ENCODE assay signal across 16 cellular contexts in the genomic region with DNA sequence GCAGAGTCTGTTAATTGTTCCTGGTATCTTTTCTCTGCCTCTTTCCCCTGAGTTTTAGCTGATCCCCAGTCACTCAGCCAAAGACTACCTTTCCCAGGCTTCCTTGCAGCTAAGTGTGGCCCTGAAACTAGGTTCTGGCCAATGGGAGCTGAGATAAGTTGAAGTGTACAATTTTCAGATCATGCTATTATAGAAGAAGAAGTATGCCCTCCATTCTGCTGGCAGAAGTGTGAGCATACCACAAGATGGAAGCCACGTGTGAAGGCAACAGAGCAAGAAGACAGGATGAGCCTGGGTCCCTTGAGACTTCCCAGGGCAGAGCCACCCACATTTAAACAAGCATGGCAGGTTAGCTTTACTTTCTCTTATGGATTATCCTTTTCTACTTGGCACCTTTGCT.
DNase-seq lines count a peak whose midpoint lies in the region; ATAC-seq, FAIRE-seq and TF ChIP-seq lines count a peak whose summit lies in the region.
"Had no signal": no experiment of that assay in that cellular context is flagged by ENCODE, and none has a peak within 500 bp of the region (broad histone marks: within the 10 kb centered on the region; RNA-seq: fewer than 3 reads in every experiment).

No MANE protein-coding gene starts in this region.

- intact Hi-C loops in GM12878 (cut with micrococcal nuclease; ENCODE audit: unreplicated experiment) (no loop called here), body of pancreas (cut with DNase I) (no loop called here)

- H3K4me1 Mint-ChIP-seq in type B pancreatic cell (ENCODE audit: unreplicated experiment) = peaks cover 4% of the 10 kb centered on the region

- peak; percentile 30 for DNase-seq in GM12878 (ENCODE audit: low read depth, low spot score)
- no peak for DNase-seq in body of pancreas
- no peak for DNase-seq in activated CD4-positive, alpha-beta T cell treated with anti-CD3 and anti-CD28 coated beads, Interleukin-2, amount 50 U/mL, for 48 hours
- no peak for DNase-seq in type B pancreatic cell (ENCODE audit: extremely low spot score, unreplicated experiment)
- no peak for DNase-seq in NCI-H2227 (lab: John Stamatoyannopoulos, UW; ENCODE audit: unreplicated experiment)
- DNase-seq: activated CD4-positive, alpha-beta memory T cell treated with anti-CD3 and anti-CD28 coated beads for 36 hours; NCI-H2029 treated with DMSO at 0.1 percent for 48 hours; T-helper 1 cell had no signal

- H3K4me3 ChIP-seq in GM12878 (no peak overlapping the region), body of pancreas (no peak overlapping the region)
- H3K4me3 ChIP-seq: skin epidermis had no signal

- 0% methylated on average over 1 of the region's 1 CpG for WGBS in GM12878 (ENCODE audit: insufficient coverage, insufficient replicate concordance, low lambda C conversion rate, missing lambda C conversion rate)
- WGBS in body of pancreas, 2 donors = 58 to 68% methylated on average over 1 of the region's 1 CpG

- CTCF ChIA-PET in GM12878 (lab: Yijun Ruan, JAX) = interaction anchor here (1.1 to 1.3 kb wide), 3 partner anchors 21 to 756 kb away, joined by 3 to 4 read pairs (median 3); no protein-coding TSS in a partner anchor

- peak overlapping the region; percentile 37 for H2AFZ ChIP-seq in GM12878 (ENCODE audit: control insufficient read depth, low read depth, low read length)

- BruUV-seq in GM12878 (replicated peaks; lab: Mats Ljungman, UMichigan) = no TSS peak

- no peak overlapping the region for H3K4me2 ChIP-seq in GM12878 (ENCODE audit: control insufficient read depth, insufficient read depth)

- no peaks in the 10 kb centered on the region for H3K36me3 ChIP-seq in GM12878 (ENCODE audit: control insufficient read depth in 2 of 2, insufficient read depth in 2 of 2, low read length in 1 of 2)
- no peaks in the 10 kb centered on the region for H3K36me3 ChIP-seq in body of pancreas (replicated peaks in 1 of 2; ENCODE audit: insufficient read depth in 1 of 2, low read depth in 2 of 2)

- no peak overlapping the region for H3K9ac ChIP-seq in GM12878 (ENCODE audit: control insufficient read depth, insufficient read depth, low read length)

- in situ Hi-C loops in GM12878 (cut with MboI) = no loop called here

- peaks cover under 1 to 2% of the 10 kb centered on the region in 2 experiments; a peak in 1 of 4 replicates for H3K27me3 ChIP-seq in GM12878 (replicated peaks in 1 of 2; ENCODE audit: control insufficient read depth in 2 of 2, insufficient read depth in 2 of 2, low read length in 1 of 2)
- H3K27me3 ChIP-seq in body of pancreas = no peaks in the 10 kb centered on the region

- H3K9me3 ChIP-seq in GM12878 (replicated peaks; ENCODE audit: control insufficient read depth, insufficient read depth, low read length) = no peaks in the 10 kb centered on the region; the same call in 2 of the 3 replicates
- no peaks in the 10 kb centered on the region for H3K9me3 ChIP-seq in body of pancreas

- peak; percentile 56 for FAIRE-seq in GM12878 (lab: Jason Lieb, UNC)
- FAIRE-seq: colon, HepG2, islet of Langerhans had no signal

- POLR2A ChIA-PET in GM12878 (lab: Charles Lee) = no interaction called here

- SMC1A ChIA-PET in GM12878 (lab: Charles Lee; ENCODE audit: uncharacterized antibody, unreplicated experiment) = interaction anchor here (0.8 to 1.6 kb wide), 3 partner anchors 9 to 26 kb away, joined by 3 read pairs; no protein-coding TSS in a partner anchor

- ATAC-seq in GM18520 (IDR thresholded peaks at IDR 0.05; ENCODE audit: unreplicated experiment) (peak; percentile 45), GM21515 (IDR thresholded peaks at IDR 0.05; ENCODE audit: unreplicated experiment) (peak; percentile 75), HG03135 (IDR thresholded peaks at IDR 0.05; ENCODE audit: unreplicated experiment) (peak; percentile 87), GM12878 (peak; percentile 96), body of pancreas (no peak)
- ATAC-seq: HepG2 had no signal

- TF ChIP-seq RAD21 in GM12878 (IDR thresholded peaks at IDR 0.05; ENCODE audit: insufficient read depth, low read depth, low read length) = no peak

- peaks cover 6% of the 10 kb centered on the region for H3K9me3 Mint-ChIP-seq in type B pancreatic cell
- H3K9me3 Mint-ChIP-seq: activated CD4-positive, alpha-beta memory T cell treated with anti-CD3 and anti-CD28 coated beads for 36 hours had no signal

- H3K27me3 Mint-ChIP-seq in type B pancreatic cell = peaks cover 7% of the 10 kb centered on the region

- RAD21 ChIA-PET in GM12878 (lab: Charles Lee; ENCODE audit: unreplicated experiment) = no interaction called here

- no peaks in the 10 kb centered on the region for H3K4me1 ChIP-seq in GM12878 (ENCODE audit: control insufficient read depth, insufficient read depth, low read length)
- H3K4me1 ChIP-seq in body of pancreas = no peaks in the 10 kb centered on the region

- no peak for TF ChIP-seq CTCF in GM12878 (IDR thresholded peaks at IDR 0.05 in 2 of 3, conservative IDR thresholded peaks at IDR 0.05 in 1 of 3; ENCODE audit: control insufficient read depth in 2 of 3, extremely low read depth in 1 of 3, insufficient read depth in 1 of 3, low read depth in 3 of 3, low read length in 3 of 3)
- TF ChIP-seq CTCF in body of pancreas (IDR thresholded peaks at IDR 0.05) = no peak
- no peak for TF ChIP-seq CTCF in type B pancreatic cell (conservative IDR thresholded peaks at IDR 0.05)

- no peak overlapping the region for H3K27ac ChIP-seq in GM12878 (ENCODE audit: control insufficient read depth, insufficient read depth)
- H3K27ac ChIP-seq in body of pancreas = no peak overlapping the region
- H3K27ac ChIP-seq: skin epidermis had no signal

- TF ChIP-seq EP300 in GM12878 (IDR thresholded peaks at IDR 0.05; ENCODE audit: borderline replicate concordance in 1 of 2, control insufficient read depth in 1 of 2, low read depth in 2 of 2, low read length in 2 of 2) = no peak

- no peak overlapping the region for H3K4me3 Mint-ChIP-seq in type B pancreatic cell
- H3K4me3 Mint-ChIP-seq: activated CD4-positive, alpha-beta memory T cell treated with anti-CD3 and anti-CD28 coated beads for 36 hours; activated naive CD8-positive, alpha-beta T cell had no signal

- no peaks in the 10 kb centered on the region for H3K79me2 ChIP-seq in GM12878 (ENCODE audit: control insufficient read depth, insufficient read depth, low read length)

- no peaks in the 10 kb centered on the region for H4K20me1 ChIP-seq in GM12878 (ENCODE audit: control insufficient read depth, insufficient read depth)

- TF ChIP-seq POLR2A in GM12878 (IDR thresholded peaks at IDR 0.05; ENCODE audit: low read depth, low read length) = no peak
- TF ChIP-seq POLR2A in body of pancreas (IDR thresholded peaks at IDR 0.05) = no peak

- no peak overlapping the region for H3K27ac Mint-ChIP-seq in type B pancreatic cell
- H3K27ac Mint-ChIP-seq: activated CD4-positive, alpha-beta memory T cell treated with anti-CD3 and anti-CD28 coated beads for 36 hours; activated naive CD8-positive, alpha-beta T cell had no signal

- no peaks in the 10 kb centered on the region for H3K36me3 Mint-ChIP-seq in type B pancreatic cell
- H3K36me3 Mint-ChIP-seq: activated CD4-positive, alpha-beta memory T cell treated with anti-CD3 and anti-CD28 coated beads for 36 hours; activated naive CD8-positive, alpha-beta T cell had no signal

TF ChIP-seq in GM12878, 131 proteins besides CTCF, POLR2A, EP300 and RAD21:
- TF ChIP-seq SREBF2 (IDR thresholded peaks at IDR 0.05; ENCODE audit: low read length) (no peak), MEF2B (IDR thresholded peaks at IDR 0.05; ENCODE audit: partially characterized antibody, poor library complexity, severe bottlenecking) (peak; percentile 65), SMARCA5 (IDR thresholded peaks at IDR 0.05) (no peak), CHD1 (IDR thresholded peaks at IDR 0.05; ENCODE audit: low read depth, low read length) (no peak), SIX5 (IDR thresholded peaks at IDR 0.05; ENCODE audit: low read depth, low read length, severe bottlenecking) (peak; percentile 60), NRF1 (conservative IDR thresholded peaks at IDR 0.05; ENCODE audit: low read depth, low read length) (no peak), HCFC1 (IDR thresholded peaks at IDR 0.05; ENCODE audit: low read length) (peak; percentile 53), ESRRA (IDR thresholded peaks at IDR 0.05; ENCODE audit: low read length) (no peak), BHLHE40 (IDR thresholded peaks at IDR 0.05; ENCODE audit: borderline replicate concordance in 1 of 2, low read depth in 2 of 2, low read length in 1 of 2) (0 out of 4 replicates have a peak, but pooled peaks of 1 of the 2 experiments have one; percentile 8), YY1 (IDR thresholded peaks at IDR 0.05; ENCODE audit: low read depth, low read length) (peak; percentile 84), MEF2A (IDR thresholded peaks at IDR 0.05; ENCODE audit: insufficient read depth, low read depth, low read length) (no peak), IKZF2 (IDR thresholded peaks at IDR 0.05) (no peak), IKZF1 (conservative IDR thresholded peaks at IDR 0.05) (0 out of 2 replicates have a peak, but pooled peaks have one; percentile 21), BACH1 (IDR thresholded peaks at IDR 0.05; ENCODE audit: borderline replicate concordance) (no peak), IRF4 (IDR thresholded peaks at IDR 0.05; ENCODE audit: low read depth, low read length) (no peak)
- TF ChIP-seq, protein P1, sequence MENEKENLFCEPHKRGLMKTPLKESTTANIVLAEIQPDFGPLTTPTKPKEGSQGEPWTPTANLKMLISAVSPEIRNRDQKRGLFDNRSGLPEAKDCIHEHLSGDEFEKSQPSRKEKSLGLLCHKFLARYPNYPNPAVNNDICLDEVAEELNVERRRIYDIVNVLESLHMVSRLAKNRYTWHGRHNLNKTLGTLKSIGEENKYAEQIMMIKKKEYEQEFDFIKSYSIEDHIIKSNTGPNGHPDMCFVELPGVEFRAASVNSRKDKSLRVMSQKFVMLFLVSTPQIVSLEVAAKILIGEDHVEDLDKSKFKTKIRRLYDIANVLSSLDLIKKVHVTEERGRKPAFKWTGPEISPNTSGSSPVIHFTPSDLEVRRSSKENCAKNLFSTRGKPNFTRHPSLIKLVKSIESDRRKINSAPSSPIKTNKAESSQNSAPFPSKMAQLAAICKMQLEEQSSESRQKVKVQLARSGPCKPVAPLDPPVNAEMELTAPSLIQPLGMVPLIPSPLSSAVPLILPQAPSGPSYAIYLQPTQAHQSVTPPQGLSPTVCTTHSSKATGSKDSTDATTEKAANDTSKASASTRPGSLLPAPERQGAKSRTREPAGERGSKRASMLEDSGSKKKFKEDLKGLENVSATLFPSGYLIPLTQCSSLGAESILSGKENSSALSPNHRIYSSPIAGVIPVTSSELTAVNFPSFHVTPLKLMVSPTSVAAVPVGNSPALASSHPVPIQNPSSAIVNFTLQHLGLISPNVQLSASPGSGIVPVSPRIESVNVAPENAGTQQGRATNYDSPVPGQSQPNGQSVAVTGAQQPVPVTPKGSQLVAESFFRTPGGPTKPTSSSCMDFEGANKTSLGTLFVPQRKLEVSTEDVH (IDR thresholded peaks at IDR 0.05; ENCODE audit: low read depth, partially characterized antibody) = no peak
